In the genomic region with DNA sequence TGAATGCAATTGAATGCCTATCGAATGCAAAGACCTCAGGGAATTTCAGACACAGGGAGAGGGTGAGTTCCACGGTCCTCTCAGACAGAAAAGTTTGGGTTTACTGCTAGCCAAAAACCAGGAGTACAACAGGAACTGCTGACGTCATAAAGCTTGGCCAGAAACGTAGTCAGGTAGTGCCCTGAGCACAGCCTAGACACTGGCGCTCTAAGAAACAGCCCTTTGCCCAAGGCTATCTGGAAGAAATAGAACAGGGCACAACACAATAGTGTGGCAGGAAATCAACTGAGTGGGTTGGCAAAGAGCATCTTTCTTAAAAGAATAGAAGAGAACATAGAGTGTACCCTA, we compare ENCODE assay signal across 1 cellular context.
TF ChIP-seq lines count a peak whose summit lies in the region.

No MANE protein-coding gene starts in this region.

TF ChIP-seq in H1, 55 proteins besides CTCF, POLR2A, EP300 and RAD21:
- TF ChIP-seq, protein P1, sequence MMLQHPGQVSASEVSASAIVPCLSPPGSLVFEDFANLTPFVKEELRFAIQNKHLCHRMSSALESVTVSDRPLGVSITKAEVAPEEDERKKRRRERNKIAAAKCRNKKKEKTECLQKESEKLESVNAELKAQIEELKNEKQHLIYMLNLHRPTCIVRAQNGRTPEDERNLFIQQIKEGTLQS (IDR thresholded peaks at IDR 0.05; ENCODE audit: insufficient read depth, low read depth, low read length): no peak
- TF ChIP-seq POLR2AphosphoS5 (IDR thresholded peaks at IDR 0.05; ENCODE audit: low read depth, low read length): no peak
- no peak for TF ChIP-seq BCL11A (IDR thresholded peaks at IDR 0.05; ENCODE audit: low read depth in 2 of 2, low read length in 2 of 2)
- no peak for TF ChIP-seq PHF8 (conservative IDR thresholded peaks at IDR 0.05; ENCODE audit: low read depth, low read length)
- peak; percentile 33; the same call in 1 of the 2 replicates for TF ChIP-seq CREB1 (IDR thresholded peaks at IDR 0.05)
